In genomic region chr22:18133452-18133851, GRCh38 we compare ENCODE assay signal across 27 cellular contexts. TPM values are rescaled to one million over a fixed set of nuclear protein-coding genes. Genes with fewer than 3 reads are reported as not detected.
DNase-seq lines count a peak whose midpoint lies in the region; ATAC-seq, FAIRE-seq and TF ChIP-seq lines count a peak whose summit lies in the region.
"Had no signal": no experiment of that assay in that cellular context is flagged by ENCODE, and none has a peak within 500 bp of the region (broad histone marks: within the 10 kb centered on the region; RNA-seq: fewer than 3 reads in every experiment).

No MANE protein-coding gene starts in this region.

- H4K20me1 ChIP-seq in GM12878 (ENCODE audit: control insufficient read depth, insufficient read depth), result no peaks in the 10 kb centered on the region
- H4K20me1 ChIP-seq: BLaER1 had no signal

- ATAC-seq in GM12878, result no peak
- peak; percentile 45 to 72 (median 62) for ATAC-seq in heart left ventricle
- ATAC-seq: naive thymus-derived CD4-positive, alpha-beta T cell; T-cell had no signal

- 85% methylated on average over 2 of the region's 2 CpGs for WGBS in GM12878 (ENCODE audit: insufficient coverage, insufficient replicate concordance, low lambda C conversion rate, missing lambda C conversion rate)
- 48 to 60% (median 54%) methylated on average over 2 of the region's 2 CpGs for WGBS in heart left ventricle, 4 donors

- BruUV-seq in GM12878 (replicated peaks; lab: Mats Ljungman, UMichigan), result TSS peak; percentile 19

- H3K9me3 ChIP-seq in GM12878 (replicated peaks; ENCODE audit: control insufficient read depth, insufficient read depth, low read length) (no peaks in the 10 kb centered on the region), heart left ventricle (no peaks in the 10 kb centered on the region)
- H3K9me3 ChIP-seq: BLaER1, SJSA1, spleen, transverse colon had no signal

- H3K27me3 ChIP-seq in GM12878 (replicated peaks in 1 of 2; ENCODE audit: control insufficient read depth in 2 of 2, insufficient read depth in 2 of 2, low read length in 1 of 2) (no peaks in the 10 kb centered on the region), heart left ventricle (no peaks in the 10 kb centered on the region)
- H3K27me3 ChIP-seq: BLaER1, SJSA1, spleen, transverse colon had no signal

- H3K9me3 Mint-ChIP-seq in glutamatergic neuron (ENCODE audit: unreplicated experiment), result peaks cover 2% of the 10 kb centered on the region
- H3K9me3 Mint-ChIP-seq: activated naive CD8-positive, alpha-beta T cell treated with anti-CD3 and anti-CD28 coated beads for 36 hours; central memory CD8-positive, alpha-beta T cell; mesothelial cell of epicardium; T-cell had no signal

- H3K4me3 Mint-ChIP-seq in glutamatergic neuron (ENCODE audit: unreplicated experiment), result no peak overlapping the region
- H3K4me3 Mint-ChIP-seq: activated naive CD8-positive, alpha-beta T cell treated with anti-CD3 and anti-CD28 coated beads for 36 hours; central memory CD8-positive, alpha-beta T cell; mesothelial cell of epicardium; naive thymus-derived CD4-positive, alpha-beta T cell; T-cell had no signal

- in situ Hi-C loops in GM12878 (cut with MboI), result no loop called here

- intact Hi-C loops in GM12878 (cut with micrococcal nuclease; ENCODE audit: unreplicated experiment) (no loop called here), heart left ventricle (cut with DNase I) (no loop called here), posterior vena cava (cut with DNase I) (no loop called here)

- H3K79me2 ChIP-seq in GM12878 (ENCODE audit: control insufficient read depth, insufficient read depth, low read length), result no peaks in the 10 kb centered on the region

- TF ChIP-seq RAD21 in GM12878 (IDR thresholded peaks at IDR 0.05; ENCODE audit: insufficient read depth, low read depth, low read length), result no peak

- no peaks in the 10 kb centered on the region for H3K4me1 Mint-ChIP-seq in glutamatergic neuron (ENCODE audit: low read depth, unreplicated experiment)
- H3K4me1 Mint-ChIP-seq: activated naive CD8-positive, alpha-beta T cell treated with anti-CD3 and anti-CD28 coated beads for 36 hours; central memory CD8-positive, alpha-beta T cell; mesothelial cell of epicardium; T-cell had no signal

- RAD21 ChIA-PET in GM12878 (lab: Charles Lee; ENCODE audit: unreplicated experiment), result no interaction called here

- SMC1A ChIA-PET in GM12878 (lab: Charles Lee; ENCODE audit: uncharacterized antibody, unreplicated experiment), result no interaction called here

- no peaks in the 10 kb centered on the region for H3K27me3 Mint-ChIP-seq in glutamatergic neuron (ENCODE audit: unreplicated experiment)
- H3K27me3 Mint-ChIP-seq: activated naive CD8-positive, alpha-beta T cell treated with anti-CD3 and anti-CD28 coated beads for 36 hours; central memory CD8-positive, alpha-beta T cell; naive thymus-derived CD4-positive, alpha-beta T cell; T-cell had no signal

- no peak for FAIRE-seq in GM12878 (lab: Jason Lieb, UNC)
- FAIRE-seq: GM19239, H54, RCC 7860 had no signal

- TF ChIP-seq POLR2A in GM12878 (IDR thresholded peaks at IDR 0.05; ENCODE audit: low read depth, low read length) (no peak), heart left ventricle (IDR thresholded peaks at IDR 0.05) (no peak)

- H3K36me3 Mint-ChIP-seq in glutamatergic neuron (ENCODE audit: unreplicated experiment), result no peaks in the 10 kb centered on the region

- H3K27ac ChIP-seq in GM12878 (ENCODE audit: control insufficient read depth, insufficient read depth) (no peak overlapping the region), heart left ventricle (peak overlapping the region in 1 of 12 donors; percentile 17)
- H3K27ac ChIP-seq: BLaER1, SJSA1, spleen, transverse colon had no signal

- no peak overlapping the region for H3K27ac Mint-ChIP-seq in glutamatergic neuron (ENCODE audit: unreplicated experiment)
- H3K27ac Mint-ChIP-seq: activated naive CD8-positive, alpha-beta T cell treated with anti-CD3 and anti-CD28 coated beads for 36 hours; mesothelial cell of epicardium; T-cell had no signal

- H3K36me3 ChIP-seq in GM12878 (ENCODE audit: control insufficient read depth in 2 of 2, insufficient read depth in 2 of 2, low read length in 1 of 2) (peaks cover 0 to 3% of the 10 kb centered on the region in 2 experiments; a peak in 3 of 4 replicates), heart left ventricle (peaks cover 0 to 40% (median 12%) of the 10 kb centered on the region in 9 donors)
- H3K36me3 ChIP-seq: SJSA1, transverse colon had no signal

- H3K4me2 ChIP-seq in GM12878 (ENCODE audit: control insufficient read depth, insufficient read depth), result no peak overlapping the region
- H3K4me2 ChIP-seq: BLaER1 had no signal

- H3K4me1 ChIP-seq in GM12878 (ENCODE audit: control insufficient read depth, insufficient read depth, low read length), result no peaks in the 10 kb centered on the region
- peaks cover 0 to 22% (median 6%) of the 10 kb centered on the region in 12 donors for H3K4me1 ChIP-seq in heart left ventricle
- H3K4me1 ChIP-seq: SJSA1, spleen, transverse colon had no signal

- no peak for TF ChIP-seq CTCF in GM12878 (IDR thresholded peaks at IDR 0.05 in 2 of 3, conservative IDR thresholded peaks at IDR 0.05 in 1 of 3; ENCODE audit: control insufficient read depth in 2 of 3, extremely low read depth in 1 of 3, insufficient read depth in 1 of 3, low read depth in 3 of 3, low read length in 3 of 3)
- TF ChIP-seq CTCF in heart left ventricle (IDR thresholded peaks at IDR 0.05), result no peak
- no peak for TF ChIP-seq CTCF in glutamatergic neuron (IDR thresholded peaks at IDR 0.05; ENCODE audit: partially characterized antibody, unreplicated experiment)

- DNase-seq in GM03348 (ENCODE audit: low spot score) (peak; percentile 62), GM12878 (ENCODE audit: low read depth, low spot score) (no peak), heart left ventricle (no peak), posterior vena cava (ENCODE audit: low spot score) (peak; percentile 22), cortex of kidney (lab: John Stamatoyannopoulos, UW) (no peak), glutamatergic neuron (no peak)
- no peak for DNase-seq in activated CD8-positive, alpha-beta memory T cell treated with anti-CD3 and anti-CD28 coated beads, Interleukin-2, amount 50 U/mL, for 48 hours
- DNase-seq in activated T-cell treated with anti-CD3 and anti-CD28 coated beads, Interleukin-2, amount 50 U/mL, for 1 hour, result no peak
- DNase-seq: activated CD4-positive, alpha-beta T cell treated with anti-CD3 and anti-CD28 coated beads, Interleukin-2, amount 50 U/mL, for 4 hours; activated naive CD8-positive, alpha-beta T cell treated with anti-CD3 and anti-CD28 coated beads for 36 hours; hippocampal formation; naive thymus-derived CD4-positive, alpha-beta T cell; NCI-H1092 treated with DMSO at 0.1 percent for 48 hours; NCI-H1930; NCI-H526; nucleus accumbens; retina; spleen; T-cell; transverse colon had no signal

- no peak overlapping the region for H3K4me3 ChIP-seq in GM12878
- no peak overlapping the region for H3K4me3 ChIP-seq in heart left ventricle
- H3K4me3 ChIP-seq: BLaER1, SJSA1, spleen, transverse colon had no signal

- no peak overlapping the region for H2AFZ ChIP-seq in GM12878 (ENCODE audit: control insufficient read depth, low read depth, low read length)

- POLR2A ChIA-PET in GM12878 (lab: Charles Lee), result no interaction called here

- no peak for TF ChIP-seq EP300 in GM12878 (IDR thresholded peaks at IDR 0.05; ENCODE audit: borderline replicate concordance in 1 of 2, control insufficient read depth in 1 of 2, low read depth in 2 of 2, low read length in 2 of 2)

- CTCF ChIA-PET in GM12878 (lab: Yijun Ruan, JAX), result no interaction called here

- H3K9ac ChIP-seq in GM12878 (ENCODE audit: control insufficient read depth, insufficient read depth, low read length), result no peak overlapping the region
- H3K9ac ChIP-seq: BLaER1 had no signal

RNA-seq across cellular contexts. Expression of gene USP18, which starts 16.5 kb away (rescaled TPM):
- total RNA-seq in GM12878 (2013; cell fraction: nucleolus; rRNA removed), result 9.9 and 10.7 TPM in 2 replicates
- total RNA-seq in GM12878 (2014; rRNA removed), result 58.5 and 66.4 TPM in 2 replicates
- 39.8 and 43.0 TPM in 2 replicates for total RNA-seq in GM12878 (2014; rRNA removed; fragmentation: Illumina TruSeq; extraction: Trizol)
- total RNA-seq in GM12878 (2021), result 37.5 and 42.7 TPM in 2 replicates
- 29.6 TPM for polyA plus RNA-seq in GM12878 (2011; ENCODE audit: low read depth)
- polyA plus RNA-seq in GM12878 (2011; rRNA removed), result 83.5 and 84.7 TPM in 2 replicates
- 76.9 and 77.8 TPM in 2 replicates for polyA plus RNA-seq in GM12878 (2011; cell fraction: cytosol; rRNA removed)
- 54.3 and 59.3 TPM in 2 replicates for polyA plus RNA-seq in GM12878 (2011; cell fraction: nucleus; rRNA removed)
- polyA plus RNA-seq in GM12878 (2012), result 29.4 and 36.3 TPM in 2 replicates
- polyA plus RNA-seq in GM12878 (2014; fragmentation: Illumina TruSeq; extraction: Trizol), result 42.3 and 44.7 TPM in 2 replicates
- polyA plus RNA-seq in GM12878 (2014; fragmentation: Nextera tagmentation; extraction: Ambion mirVana), result 10 to 100 TPM; 53.0 to 65.7 TPM
- 53.0 and 65.8 TPM in 2 replicates for polyA plus RNA-seq in GM12878 (2014; rRNA removed)
- 10 to 100 TPM; 60.6 to 66.8 TPM for polyA plus RNA-seq in GM12878 (2016; fragmentation: Nextera tagmentation; extraction: Ambion mirVana)
- polyA minus RNA-seq in GM12878 (2011; rRNA and poly(A)+ RNA removed), result 55.4 and 67.0 TPM in 2 replicates
- 17.2 and 18.8 TPM in 2 replicates for polyA minus RNA-seq in GM12878 (2011; cell fraction: cytosol; rRNA and poly(A)+ RNA removed)
- polyA minus RNA-seq in GM12878 (2011; cell fraction: nucleus; rRNA and poly(A)+ RNA removed), result 8.5 and 12.8 TPM in 2 replicates
- 1 to 10 TPM; 2.0 to 7.2 (median 3.4) TPM for total RNA-seq in heart left ventricle
- polyA plus RNA-seq in heart left ventricle, result 1 to 10 TPM; 2.6 to 2.8 TPM
- total RNA-seq in posterior vena cava, result 1 to 10 TPM; 5.9 to 8.1 TPM
- 5.3 TPM for total RNA-seq in glutamatergic neuron (ENCODE audit: unreplicated experiment)

RNA-seq across cellular contexts. Expression of gene TUBA8, which starts 22.8 kb away (rescaled TPM):
- 7.2 and 8.4 TPM in 2 replicates for total RNA-seq in GM12878 (2013; cell fraction: nucleolus; rRNA removed)
- 20.9 and 24.1 TPM in 2 replicates for total RNA-seq in GM12878 (2014; rRNA removed)
- total RNA-seq in GM12878 (2014; rRNA removed; fragmentation: Illumina TruSeq; extraction: Trizol), result 11.9 and 14.7 TPM in 2 replicates
- 21.0 and 21.1 TPM in 2 replicates for total RNA-seq in GM12878 (2021)
- 7.9 TPM for polyA plus RNA-seq in GM12878 (2011; ENCODE audit: low read depth)
- polyA plus RNA-seq in GM12878 (2011; rRNA removed), result 4.1 and 7.0 TPM in 2 replicates
- 11.6 and 12.3 TPM in 2 replicates for polyA plus RNA-seq in GM12878 (2011; cell fraction: cytosol; rRNA removed)
- 6.2 and 6.5 TPM in 2 replicates for polyA plus RNA-seq in GM12878 (2011; cell fraction: nucleus; rRNA removed)
- 8.5 and 13.0 TPM in 2 replicates for polyA plus RNA-seq in GM12878 (2012)
- polyA plus RNA-seq in GM12878 (2014; fragmentation: Illumina TruSeq; extraction: Trizol), result 13.1 and 23.7 TPM in 2 replicates
- polyA plus RNA-seq in GM12878 (2014; fragmentation: Nextera tagmentation; extraction: Ambion mirVana), result 1 to 10 TPM; 2.2 to 5.5 TPM
- 25.5 and 26.0 TPM in 2 replicates for polyA plus RNA-seq in GM12878 (2014; rRNA removed)
- polyA plus RNA-seq in GM12878 (2016; fragmentation: Nextera tagmentation; extraction: Ambion mirVana), result 10 to 100 TPM; 27.3 to 30.3 TPM
- polyA minus RNA-seq in GM12878 (2011; rRNA and poly(A)+ RNA removed), result 4.2 and 7.4 TPM in 2 replicates
- 1.4 and 1.6 TPM in 2 replicates for polyA minus RNA-seq in GM12878 (2011; cell fraction: cytosol; rRNA and poly(A)+ RNA removed)
- polyA minus RNA-seq in GM12878 (2011; cell fraction: nucleus; rRNA and poly(A)+ RNA removed), result 0.48 and 1.4 TPM in 2 replicates
- total RNA-seq in heart left ventricle, result 100 to 1,000 TPM in 4 of 9 donors, 10 to 100 TPM in 5; 56.3 to 183 (median 92.2) TPM
- polyA plus RNA-seq in heart left ventricle, result 100 to 1,000 TPM in 1 of 2 donors, 10 to 100 TPM in 1; 44.1 to 338 TPM
- total RNA-seq in posterior vena cava, result 1 to 10 TPM; 2.3 to 2.8 TPM
- 3.7 TPM for total RNA-seq in glutamatergic neuron (ENCODE audit: unreplicated experiment)

RNA-seq across cellular contexts. Expression of gene PEX26, which starts 55.7 kb away (rescaled TPM):
- 32.1 and 35.1 TPM in 2 replicates for total RNA-seq in GM12878 (2013; cell fraction: nucleolus; rRNA removed)
- total RNA-seq in GM12878 (2014; rRNA removed) (24.1 and 25.8 TPM in 2 replicates), GM12878 (2014; rRNA removed; fragmentation: Illumina TruSeq; extraction: Trizol) (16.6 and 19.7 TPM in 2 replicates), GM12878 (2021) (50.0 and 50.8 TPM in 2 replicates), heart left ventricle (10 to 100 TPM; 15.8 to 27.3 (median 22.0) TPM), posterior vena cava (10 to 100 TPM; 25.5 to 28.5 TPM), glutamatergic neuron (ENCODE audit: unreplicated experiment) (49.8 TPM)
- 10.9 TPM for polyA plus RNA-seq in GM12878 (2011; ENCODE audit: low read depth)
- polyA plus RNA-seq in GM12878 (2011; rRNA removed) (21.5 and 29.1 TPM in 2 replicates), GM12878 (2014; fragmentation: Illumina TruSeq; extraction: Trizol) (15.3 and 25.2 TPM in 2 replicates), GM12878 (2014; fragmentation: Nextera tagmentation; extraction: Ambion mirVana) (1 to 10 TPM in 1 of 2 experiments, under 1 TPM in 1; 0.79 to 1.1 TPM), GM12878 (2014; rRNA removed) (35.5 and 39.9 TPM in 2 replicates), GM12878 (2016; fragmentation: Nextera tagmentation; extraction: Ambion mirVana) (1 to 10 TPM; 6.2 to 6.9 TPM), heart left ventricle (10 to 100 TPM; 11.7 to 21.9 TPM)
- 45.9 and 46.4 TPM in 2 replicates for polyA plus RNA-seq in GM12878 (2011; cell fraction: cytosol; rRNA removed)
- 21.1 and 25.5 TPM in 2 replicates for polyA plus RNA-seq in GM12878 (2011; cell fraction: nucleus; rRNA removed)
- polyA plus RNA-seq in GM12878 (2012), result 20.4 and 25.0 TPM in 2 replicates
- 35.8 and 47.0 TPM in 2 replicates for polyA minus RNA-seq in GM12878 (2011; rRNA and poly(A)+ RNA removed)
- 16.1 and 18.3 TPM in 2 replicates for polyA minus RNA-seq in GM12878 (2011; cell fraction: cytosol; rRNA and poly(A)+ RNA removed)
- polyA minus RNA-seq in GM12878 (2011; cell fraction: nucleus; rRNA and poly(A)+ RNA removed), result 8.1 and 13.5 TPM in 2 replicates

Comparison
In these comparisons a context has a peak if more than half of its experiments do, and no peak if none do; other contexts are left out.
1. DNase-seq: peak in GM03348 (single experiment) and posterior vena cava (single experiment); none in GM12878 (single experiment), heart left ventricle (0 of 5), cortex of kidney (single experiment), glutamatergic neuron (single experiment), activated CD8-positive, alpha-beta memory T cell treated with anti-CD3 and anti-CD28 coated beads, Interleukin-2, amount 50 U/mL, for 48 hours (single experiment) and activated T-cell treated with anti-CD3 and anti-CD28 coated beads, Interleukin-2, amount 50 U/mL, for 1 hour (single experiment).